Comparison of ENCODE assay signal across 21 cellular contexts in the genomic region with DNA sequence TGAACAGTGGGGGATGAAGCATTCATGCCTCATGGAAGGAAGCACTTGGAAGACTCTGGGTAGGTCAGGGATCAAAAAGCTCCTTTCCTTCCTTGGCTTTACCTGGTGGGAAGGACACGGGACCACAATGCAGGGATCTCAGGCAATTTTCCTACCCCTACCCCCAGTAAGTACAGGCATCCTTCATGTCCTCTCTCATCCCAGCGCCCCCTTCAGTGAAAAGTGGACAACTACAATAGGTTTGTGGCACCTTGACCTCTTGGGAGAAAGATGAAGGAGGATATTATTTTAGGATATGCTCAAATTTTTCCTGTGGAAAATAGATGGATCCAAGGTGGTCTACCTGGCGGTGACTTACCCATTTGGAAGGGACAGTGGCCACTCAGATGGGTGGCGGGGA. TPM values are rescaled to one million over a fixed set of nuclear protein-coding genes. Genes with fewer than 3 reads are reported as not detected.
A peak's percentile ranks its signal among the peaks of the same experiment; 100 is the strongest.
DNase-seq lines count a peak whose midpoint lies in the region; ATAC-seq and TF ChIP-seq lines count a peak whose summit lies in the region.
"Had no signal": no experiment of that assay in that cellular context is flagged by ENCODE, and none has a peak within 500 bp of the region (broad histone marks: within the 10 kb centered on the region; RNA-seq: fewer than 3 reads in every experiment).

No MANE protein-coding gene starts in this region.

- no peak overlapping the region for H3K56ac ChIP-seq in H9 (ENCODE audit: insufficient read length, low read depth, low read length)

- no peak overlapping the region for H2BK20ac ChIP-seq in H9 (ENCODE audit: low read depth, low read length, poor library complexity, severe bottlenecking)

- H3K36me3 ChIP-seq in GM06990 (ENCODE audit: control insufficient read depth, insufficient read depth, low read length), result no peaks in the 10 kb centered on the region
- H3K36me3 ChIP-seq in testis (ENCODE audit: low read depth, missing control alignments), result no peaks in the 10 kb centered on the region
- H3K36me3 ChIP-seq: MG63 had no signal

- H3K4me3 ChIP-seq in GM06990 (replicated peaks; ENCODE audit: low read depth, low read length) (no peak overlapping the region), testis (no peak overlapping the region)
- H3K4me3 ChIP-seq: GM23248, MG63 had no signal

- H3K27me3 Mint-ChIP-seq in H9 (ENCODE audit: low read depth), result peaks cover 10% of the 10 kb centered on the region
- peaks cover 21% of the 10 kb centered on the region for H3K27me3 Mint-ChIP-seq in activated naive CD8-positive, alpha-beta T cell treated with anti-CD3 and anti-CD28 coated beads, Interleukin-2, amount 50 U/mL, for 24 hours
- no peaks in the 10 kb centered on the region for H3K27me3 Mint-ChIP-seq in mesothelial cell of epicardium (ENCODE audit: low read depth)

- H3K9me3 Mint-ChIP-seq in H9, result no peaks in the 10 kb centered on the region
- peaks cover 4% of the 10 kb centered on the region for H3K9me3 Mint-ChIP-seq in activated naive CD8-positive, alpha-beta T cell treated with anti-CD3 and anti-CD28 coated beads, Interleukin-2, amount 50 U/mL, for 24 hours
- H3K9me3 Mint-ChIP-seq in mesothelial cell of epicardium, result no peaks in the 10 kb centered on the region
- H3K9me3 Mint-ChIP-seq: activated naive CD4-positive, alpha-beta T cell treated with anti-CD3 and anti-CD28 coated beads, Interleukin-2, amount 10 ng/mL, durations not matched to agents 7 days and 5 days; CD8-positive, alpha-beta memory T cell; central memory CD8-positive, alpha-beta T cell had no signal

- H3K23ac ChIP-seq in H9 (ENCODE audit: insufficient read length, low read depth, low read length), result no peak overlapping the region

- no peaks in the 10 kb centered on the region for H3K4me1 ChIP-seq in H9 (ENCODE audit: insufficient read depth, low read length)
- H3K4me1 ChIP-seq in testis, result no peaks in the 10 kb centered on the region

- H3K9me3 ChIP-seq in H9 (ENCODE audit: control insufficient read depth, low read depth, low read length) (no peaks in the 10 kb centered on the region), testis (no peaks in the 10 kb centered on the region)
- H3K9me3 ChIP-seq: MG63 had no signal

- no peak overlapping the region for H4K8ac ChIP-seq in H9 (replicated peaks; ENCODE audit: insufficient read length, low read depth, low read length)

- H2BK120ac ChIP-seq in H9 (ENCODE audit: low read depth, low read length, poor library complexity, severe bottlenecking), result no peak overlapping the region

- no peaks in the 10 kb centered on the region for H3K23me2 ChIP-seq in H9 (ENCODE audit: insufficient read length, low read depth, low read length, poor library complexity, severe bottlenecking)

- no peak overlapping the region for H3K9ac ChIP-seq in H9 (ENCODE audit: extremely low read depth, insufficient read length, low read length)
- H3K9ac ChIP-seq: GM23248 had no signal

- no peaks in the 10 kb centered on the region for H4K20me1 ChIP-seq in H9 (ENCODE audit: control insufficient read depth, insufficient read depth, insufficient read length)

- no peak overlapping the region for H3K27ac ChIP-seq in H9 (ENCODE audit: insufficient read length, low read depth, low read length)
- H3K27ac ChIP-seq in testis, result no peak overlapping the region
- H3K27ac ChIP-seq: GM23248 had no signal

- H3K14ac ChIP-seq in H9 (ENCODE audit: insufficient read depth, low read length), result no peak overlapping the region

- TF ChIP-seq POLR2A in testis (IDR thresholded peaks at IDR 0.05), result no peak

- WGBS in H9 (ENCODE audit: extremely low coverage, insufficient read length, low lambda C conversion rate), result no CpG with 5 or more reads among the region's 4 CpGs
- WGBS in testis, 2 donors, result 83 to 87% methylated on average over 4 of the region's 4 CpGs

- no peak overlapping the region for H4K5ac ChIP-seq in H9 (ENCODE audit: insufficient read length, low read depth, low read length)

- DNase-seq in GM06990 (ENCODE audit: extremely low read depth, insufficient read length) (no peak), H9 (no peak), mesothelial cell of epicardium (ENCODE audit: low spot score in 2 of 2, unreplicated experiment in 2 of 2) (no peak), testis (no peak), activated gamma-delta T cell treated with Interleukin-2 at 50 U/mL for 16 hours (no peak)
- no peak for DNase-seq in activated naive CD8-positive, alpha-beta T cell treated with anti-CD3 and anti-CD28 coated beads, Interleukin-2, amount 50 U/mL, for 24 hours
- DNase-seq: activated CD4-positive, alpha-beta T cell treated with anti-CD3 and anti-CD28 coated beads for 4 hours; activated naive CD4-positive, alpha-beta T cell treated with anti-CD3 and anti-CD28 coated beads, Interleukin-2, amount 10 ng/mL, durations not matched to agents 7 days and 5 days; aorta; CD8-positive, alpha-beta memory T cell; DMS153; foreskin melanocyte; GF-D8; GM23248; left ventricle myocardium superior; MG63 had no signal

- no peaks in the 10 kb centered on the region for H3K27me3 ChIP-seq in GM06990 (replicated peaks; ENCODE audit: control insufficient read depth, insufficient read depth, low read length)
- no peaks in the 10 kb centered on the region for H3K27me3 ChIP-seq in H9 (ENCODE audit: insufficient read depth, low read length)
- no peaks in the 10 kb centered on the region for H3K27me3 ChIP-seq in testis
- H3K27me3 ChIP-seq: MG63 had no signal

- H4K91ac ChIP-seq in H9 (ENCODE audit: insufficient read length, low read depth, low read length), result no peak overlapping the region

- no peak overlapping the region for H2AK5ac ChIP-seq in H9 (ENCODE audit: insufficient read length, low read length)

- intact Hi-C loops in testis (cut with DNase I; ENCODE audit: low total_unique reads), result no loop called here

- H3K4me2 ChIP-seq in H9 (ENCODE audit: insufficient read depth, insufficient read length, low read length), result no peak overlapping the region

- ATAC-seq in activated naive CD8-positive, alpha-beta T cell treated with anti-CD3 and anti-CD28 coated beads, Interleukin-2, amount 50 U/mL, for 24 hours, result no peak
- no peak for ATAC-seq in HG02678 (IDR thresholded peaks at IDR 0.05; ENCODE audit: unreplicated experiment)
- ATAC-seq: left ventricle myocardium superior, Right ventricle myocardium inferior had no signal

- no peak overlapping the region for H2BK15ac ChIP-seq in H9 (ENCODE audit: low read depth, low read length)

- no peak overlapping the region for H2BK5ac ChIP-seq in H9 (ENCODE audit: insufficient read length, low read length)

- H3K4me3 Mint-ChIP-seq in H9 (no peak overlapping the region), mesothelial cell of epicardium (no peak overlapping the region)
- H3K4me3 Mint-ChIP-seq in activated naive CD8-positive, alpha-beta T cell treated with anti-CD3 and anti-CD28 coated beads, Interleukin-2, amount 50 U/mL, for 24 hours, result no peak overlapping the region
- H3K4me3 Mint-ChIP-seq: activated naive CD4-positive, alpha-beta T cell treated with anti-CD3 and anti-CD28 coated beads, Interleukin-2, amount 10 ng/mL, durations not matched to agents 7 days and 5 days; activated T-cell treated with anti-CD3 and anti-CD28 coated beads, Interleukin-2, amount 50 U/mL, for 72 hours; central memory CD8-positive, alpha-beta T cell had no signal

- H3K79me1 ChIP-seq in H9 (ENCODE audit: insufficient read depth, low read depth, low read length, poor library complexity, severe bottlenecking), result no peaks in the 10 kb centered on the region

- TF ChIP-seq CTCF in GM06990 (IDR thresholded peaks at IDR 0.05; ENCODE audit: insufficient read depth, low read length, poor library complexity, severe bottlenecking), result peak; percentile 16
- peak; percentile 68 for TF ChIP-seq CTCF in H9 (conservative IDR thresholded peaks at IDR 0.05)
- peak; percentile 16 for TF ChIP-seq CTCF in mesothelial cell of epicardium (IDR thresholded peaks at IDR 0.05; ENCODE audit: unreplicated experiment)
- no peak for TF ChIP-seq CTCF in testis (IDR thresholded peaks at IDR 0.05)

- no peak overlapping the region for H2AFZ ChIP-seq in H9 (ENCODE audit: low read length)
- H2AFZ ChIP-seq: GM23248 had no signal

- H3K79me2 ChIP-seq in H9 (ENCODE audit: insufficient read depth, low read length), result no peaks in the 10 kb centered on the region

- H2BK12ac ChIP-seq in H9 (ENCODE audit: insufficient read length, low read depth, low read length), result no peak overlapping the region

- H3K4me1 Mint-ChIP-seq in H9, result peaks cover 7 to 14% of the 10 kb centered on the region in 2 experiments
- H3K4me1 Mint-ChIP-seq in activated naive CD8-positive, alpha-beta T cell treated with anti-CD3 and anti-CD28 coated beads, Interleukin-2, amount 50 U/mL, for 24 hours, result peaks cover 20% of the 10 kb centered on the region
- H3K4me1 Mint-ChIP-seq in mesothelial cell of epicardium, result peaks cover 4% of the 10 kb centered on the region
- H3K4me1 Mint-ChIP-seq: CD8-positive, alpha-beta memory T cell; central memory CD8-positive, alpha-beta T cell had no signal

- no peak overlapping the region for H3K4ac ChIP-seq in H9 (ENCODE audit: low read depth, low read length)

- H3T11ph ChIP-seq in H9 (ENCODE audit: low read length), result no peak overlapping the region

- H3K36me3 Mint-ChIP-seq in H9 (ENCODE audit: insufficient read depth in 1 of 3, low read depth in 3 of 3), result no peaks in the 10 kb centered on the region
- no peaks in the 10 kb centered on the region for H3K36me3 Mint-ChIP-seq in activated naive CD8-positive, alpha-beta T cell treated with anti-CD3 and anti-CD28 coated beads, Interleukin-2, amount 50 U/mL, for 24 hours (ENCODE audit: low read depth)
- H3K36me3 Mint-ChIP-seq in mesothelial cell of epicardium, result no peaks in the 10 kb centered on the region
- H3K36me3 Mint-ChIP-seq: activated naive CD4-positive, alpha-beta T cell treated with anti-CD3 and anti-CD28 coated beads, Interleukin-2, amount 10 ng/mL, durations not matched to agents 7 days and 5 days; CD8-positive, alpha-beta memory T cell had no signal

- no peak overlapping the region for H3K18ac ChIP-seq in H9 (ENCODE audit: insufficient read length, low read depth, low read length)

- no peak overlapping the region for H3K27ac Mint-ChIP-seq in H9
- H3K27ac Mint-ChIP-seq in activated naive CD8-positive, alpha-beta T cell treated with anti-CD3 and anti-CD28 coated beads, Interleukin-2, amount 50 U/mL, for 24 hours, result peak overlapping the region; percentile 76
- no peak overlapping the region for H3K27ac Mint-ChIP-seq in mesothelial cell of epicardium
- H3K27ac Mint-ChIP-seq: activated naive CD4-positive, alpha-beta T cell treated with anti-CD3 and anti-CD28 coated beads, Interleukin-2, amount 10 ng/mL, durations not matched to agents 7 days and 5 days; activated T-cell treated with anti-CD3 and anti-CD28 coated beads, Interleukin-2, amount 50 U/mL, for 72 hours; CD8-positive, alpha-beta memory T cell; progenitor cell of endocrine pancreas had no signal

RNA-seq across cellular contexts. Expression of a gene that starts 16.5 kb away (rescaled TPM):
- total RNA-seq in H9 (2021) (0.77 and 1.0 TPM in 2 replicates), mesothelial cell of epicardium (4.0 to 5.7 TPM (median 5.7 TPM) in 3 replicates), testis (1 to 10 TPM; 4.0 to 6.9 TPM)
- polyA plus RNA-seq in testis (ENCODE audit: insufficient read depth, low read depth, low replicate concordance), result 7.4 TPM
- total RNA-seq: GM23248 had no signal
- polyA plus RNA-seq: GM23248 had no signal

Comparison
In these comparisons a context has a peak if more than half of its experiments do, and no peak if none do; other contexts are left out.
1. CTCF ChIP-seq: peak in GM06990 (single experiment), H9 (single experiment) and mesothelial cell of epicardium (single experiment); none in testis (0 of 3).